In genomic region chr2:240434728-240435456, GRCh38 we compare ENCODE assay signal across 8 cellular contexts. TPM values are rescaled to one million over a fixed set of nuclear protein-coding genes. Genes with fewer than 3 reads are reported as not detected.
DNase-seq lines count a peak whose midpoint lies in the region; ATAC-seq and TF ChIP-seq lines count a peak whose summit lies in the region.

No MANE protein-coding gene starts in this region.

- peak overlapping the region; percentile 36; the same call in 1 of the 2 replicates for H2AFZ ChIP-seq in MM.1S (ENCODE audit: low read length)

- H3K36me3 ChIP-seq in CD8-positive, alpha-beta T cell (ENCODE audit: insufficient read depth, low read length): no peaks in the 10 kb centered on the region
- no peaks in the 10 kb centered on the region for H3K36me3 ChIP-seq in MM.1S (replicated peaks; ENCODE audit: insufficient read depth, low read length)

- no peak overlapping the region for H3K27ac Mint-ChIP-seq in CD8-positive, alpha-beta T cell
- H3K27ac Mint-ChIP-seq in progenitor cell of endocrine pancreas (peak overlapping the region; percentile 90), type B pancreatic cell (peak overlapping the region; percentile 89)

- H3K4me1 ChIP-seq in CD8-positive, alpha-beta T cell (ENCODE audit: insufficient read depth, low read length): peaks cover 10% of the 10 kb centered on the region
- H3K4me1 ChIP-seq in MM.1S (ENCODE audit: low read length): 0 out of 2 replicates have a peak, but pooled peaks cover under 1% of the 10 kb centered on the region

- H3K79me2 ChIP-seq in MM.1S (ENCODE audit: low read length): no peaks in the 10 kb centered on the region

- H3K9me3 ChIP-seq in CD8-positive, alpha-beta T cell (ENCODE audit: low read length): no peaks in the 10 kb centered on the region
- H3K9me3 ChIP-seq in MM.1S (replicated peaks; ENCODE audit: insufficient read depth, low read length): no peaks in the 10 kb centered on the region

- peak overlapping the region; percentile 65 for H3K4me3 ChIP-seq in CD8-positive, alpha-beta T cell (ENCODE audit: low read depth, low read length)
- H3K4me3 ChIP-seq in MM.1S (ENCODE audit: low read length): peak overlapping the region; percentile 60

- intact Hi-C loops in CD8-positive, alpha-beta T cell (cut with DNase I, micrococcal nuclease): loop anchor here (1.0 to 5.0 kb wide), 6 partner anchors 202 to 1447 kb away; partner anchors contain the start of gene COPS9 (in 1 of the 2)
- intact Hi-C loops in left cardiac atrium (cut with DNase I): loop anchor here (10.0 kb wide), 2 partner anchors 50 to 130 kb away; no protein-coding TSS in a partner anchor

- no peaks in the 10 kb centered on the region for H4K20me1 ChIP-seq in MM.1S (ENCODE audit: insufficient read depth, low read length)

- H3F3A ChIP-seq in MM.1S (ENCODE audit: insufficient read depth, low read length): no peaks in the 10 kb centered on the region

- no peak overlapping the region for H3K27ac ChIP-seq in CD8-positive, alpha-beta T cell (ENCODE audit: low read depth, low read length)
- H3K27ac ChIP-seq in MM.1S (ENCODE audit: low read length): no peak overlapping the region

- peaks cover 3% of the 10 kb centered on the region for H3K36me3 Mint-ChIP-seq in CD8-positive, alpha-beta T cell
- H3K36me3 Mint-ChIP-seq in progenitor cell of endocrine pancreas (ENCODE audit: insufficient read depth): no peaks in the 10 kb centered on the region
- H3K36me3 Mint-ChIP-seq in type B pancreatic cell: no peaks in the 10 kb centered on the region

- POLR2A ChIA-PET in CD8-positive, alpha-beta T cell (lab: Charles Lee): interaction anchor here (1.0 kb wide), 1 partner anchor 152 kb away, joined by 3 read pairs; no protein-coding TSS in a partner anchor

- no peaks in the 10 kb centered on the region for H3K9me3 Mint-ChIP-seq in CD8-positive, alpha-beta T cell
- H3K9me3 Mint-ChIP-seq in progenitor cell of endocrine pancreas (ENCODE audit: low read depth) (no peaks in the 10 kb centered on the region), type B pancreatic cell (no peaks in the 10 kb centered on the region)

- peak; percentile 86 for ATAC-seq in CD8-positive, alpha-beta T cell
- ATAC-seq in GM21390 (IDR thresholded peaks at IDR 0.05; ENCODE audit: unreplicated experiment) (peak; percentile 67), left cardiac atrium (peak; percentile 82 to 88)

- peaks cover 18% of the 10 kb centered on the region for H3K27me3 Mint-ChIP-seq in CD8-positive, alpha-beta T cell (ENCODE audit: low read depth)
- H3K27me3 Mint-ChIP-seq in progenitor cell of endocrine pancreas (peaks cover 15% of the 10 kb centered on the region), type B pancreatic cell (peaks cover 6% of the 10 kb centered on the region)

- peak overlapping the region; percentile 89 for H3K4me2 ChIP-seq in MM.1S (ENCODE audit: low read depth, low read length)

- peak; percentile 67 to 91 (median 89) for DNase-seq in CD8-positive, alpha-beta T cell
- DNase-seq in MM.1S (peak; percentile 88), T follicular helper cell (ENCODE audit: low read depth) (peak; percentile 83), amniotic epithelial cell (ENCODE audit: low read depth) (peak; percentile 80), left cardiac atrium (peak; percentile 94), progenitor cell of endocrine pancreas (ENCODE audit: low spot score, unreplicated experiment) (peak; percentile 85), type B pancreatic cell (ENCODE audit: extremely low spot score, unreplicated experiment) (peak; percentile 89)

- TF ChIP-seq CTCF in CD8-positive, alpha-beta T cell (IDR thresholded peaks at IDR 0.05): no peak
- TF ChIP-seq CTCF in MM.1S (IDR thresholded peaks at IDR 0.05; ENCODE audit: low read length): no peak
- TF ChIP-seq CTCF in progenitor cell of endocrine pancreas (IDR thresholded peaks at IDR 0.05; ENCODE audit: unreplicated experiment): no peak
- TF ChIP-seq CTCF in type B pancreatic cell (conservative IDR thresholded peaks at IDR 0.05): no peak

- peak overlapping the region; percentile 50; the same call in 1 of the 2 replicates for H3K9ac ChIP-seq in MM.1S (ENCODE audit: low read length)

- H3K9me2 ChIP-seq in MM.1S (replicated peaks; ENCODE audit: insufficient read depth, low read length): no peaks in the 10 kb centered on the region

- H3K27me3 ChIP-seq in CD8-positive, alpha-beta T cell (ENCODE audit: insufficient read depth, low read length): peaks cover 17% of the 10 kb centered on the region
- peaks cover 20% of the 10 kb centered on the region for H3K27me3 ChIP-seq in MM.1S (replicated peaks; ENCODE audit: insufficient read depth, low read length)

- H3K4me3 Mint-ChIP-seq in CD8-positive, alpha-beta T cell: peak overlapping the region; percentile 85
- H3K4me3 Mint-ChIP-seq in progenitor cell of endocrine pancreas (ENCODE audit: low read depth) (peak overlapping the region; percentile 74), type B pancreatic cell (peak overlapping the region; percentile 89)

- peaks cover 6% of the 10 kb centered on the region for H3K4me1 Mint-ChIP-seq in CD8-positive, alpha-beta T cell (ENCODE audit: low read depth)
- H3K4me1 Mint-ChIP-seq in progenitor cell of endocrine pancreas (ENCODE audit: low read depth) (no peaks in the 10 kb centered on the region), type B pancreatic cell (ENCODE audit: unreplicated experiment) (peaks cover 9% of the 10 kb centered on the region)

- CTCF ChIA-PET in CD8-positive, alpha-beta T cell (lab: Charles Lee): no interaction called here

RNA-seq across cellular contexts. Expression of gene GPC1, which starts 0.6 kb away (rescaled TPM):
- under 1 TPM; 0.30 to 0.39 TPM for total RNA-seq in CD8-positive, alpha-beta T cell
- total RNA-seq in left cardiac atrium (10 to 100 TPM; 74.6 to 78.4 TPM), progenitor cell of endocrine pancreas (88.5 and 91.4 TPM in 2 replicates), type B pancreatic cell (ENCODE audit: low replicate concordance) (58.0 and 78.0 TPM in 2 replicates)

Comparison
In these comparisons a context has a peak if more than half of its experiments do, and no peak if none do; other contexts are left out.
1. RNA of gene GPC1, which starts 0.6 kb away (total RNA-seq): 88.5 to 91.4 TPM in progenitor cell of endocrine pancreas, 74.6 to 78.4 TPM in left cardiac atrium and 58.0 to 78.0 TPM in type B pancreatic cell; 0.30 to 0.39 TPM in CD8-positive, alpha-beta T cell; every median in the first group is over 10 times any median in the second.
2. Peak in every context shown above with its lines, with median percentiles within 50 percentile points of each other: ATAC-seq, DNase-seq and H3K4me3 Mint-ChIP-seq.